ENCODE assay signal across 8 cellular contexts in genomic region chr6:26104457-26105108, GRCh38. TPM values are rescaled to one million over a fixed set of nuclear protein-coding genes. Genes with fewer than 3 reads are reported as not detected.
DNase-seq lines count a peak whose midpoint lies in the region; ATAC-seq, FAIRE-seq and TF ChIP-seq lines count a peak whose summit lies in the region.

No MANE protein-coding gene starts in this region.

- H3K36me3 ChIP-seq in kidney (ENCODE audit: control insufficient read depth in 1 of 2, insufficient read depth in 2 of 2, low read length in 2 of 2) = no peaks in the 10 kb centered on the region

- peak overlapping the region; percentile 98 for H3K27ac Mint-ChIP-seq in activated naive CD8-positive, alpha-beta T cell treated with anti-CD3 and anti-CD28 coated beads, Interleukin-2, amount 50 U/mL, for 24 hours

- peaks cover 3% of the 10 kb centered on the region for H3K27me3 Mint-ChIP-seq in activated naive CD8-positive, alpha-beta T cell treated with anti-CD3 and anti-CD28 coated beads, Interleukin-2, amount 50 U/mL, for 24 hours

- H3K36me3 Mint-ChIP-seq in activated naive CD8-positive, alpha-beta T cell treated with anti-CD3 and anti-CD28 coated beads, Interleukin-2, amount 50 U/mL, for 24 hours (ENCODE audit: low read depth) = peaks cover 3% of the 10 kb centered on the region

- no peak for FAIRE-seq in kidney (lab: Jason Lieb, UNC)

- peak; percentile 20 for DNase-seq in activated naive CD8-positive, alpha-beta T cell treated with anti-CD3 and anti-CD28 coated beads, Interleukin-2, amount 50 U/mL, for 24 hours
- DNase-seq in kidney = no peak
- DNase-seq in substantia nigra (lab: John Stamatoyannopoulos, UW) = no peak
- no peak for DNase-seq in HCEC 1CT
- no peak for DNase-seq in cerebellar nuclear complex (lab: John Stamatoyannopoulos, UW)

- peak overlapping the region; percentile 73 to 87 for H3K4me3 ChIP-seq in kidney (ENCODE audit: low read length in 2 of 2)

- TF ChIP-seq CTCF in kidney (IDR thresholded peaks at IDR 0.05; ENCODE audit: borderline replicate concordance, extremely low read depth, insufficient read depth) = no peak

- peaks cover 3 to 5% of the 10 kb centered on the region in 2 donors for H3K4me1 ChIP-seq in kidney (ENCODE audit: control insufficient read depth in 1 of 2, insufficient read depth in 1 of 2, low read depth in 1 of 2, low read length in 2 of 2)

- peak overlapping the region; percentile 63 to 78 for H3K9ac ChIP-seq in kidney (ENCODE audit: low read length in 2 of 2)

- peak overlapping the region; percentile 79 for H3K4me3 Mint-ChIP-seq in activated naive CD8-positive, alpha-beta T cell treated with anti-CD3 and anti-CD28 coated beads, Interleukin-2, amount 50 U/mL, for 24 hours

- H3K9me3 Mint-ChIP-seq in activated naive CD8-positive, alpha-beta T cell treated with anti-CD3 and anti-CD28 coated beads, Interleukin-2, amount 50 U/mL, for 24 hours = no peaks in the 10 kb centered on the region

- H3K4me1 Mint-ChIP-seq in activated naive CD8-positive, alpha-beta T cell treated with anti-CD3 and anti-CD28 coated beads, Interleukin-2, amount 50 U/mL, for 24 hours = peaks cover 18% of the 10 kb centered on the region

- ATAC-seq in GM18502 (IDR thresholded peaks at IDR 0.05; ENCODE audit: poor library complexity, unreplicated experiment) = peak; percentile 14
- peak; percentile 10 for ATAC-seq in HG03457 (IDR thresholded peaks at IDR 0.05; ENCODE audit: unreplicated experiment)
- no peak for ATAC-seq in activated naive CD8-positive, alpha-beta T cell treated with anti-CD3 and anti-CD28 coated beads, Interleukin-2, amount 50 U/mL, for 24 hours
- no peak for ATAC-seq in HG02973 (IDR thresholded peaks at IDR 0.05; ENCODE audit: unreplicated experiment)

- no peaks in the 10 kb centered on the region for H3K9me3 ChIP-seq in kidney (ENCODE audit: control insufficient read depth in 1 of 2, low read length in 2 of 2)

- intact Hi-C loops in kidney (cut with DNase I) = no loop called here

- H3K27ac ChIP-seq in kidney (ENCODE audit: low read depth in 2 of 2, low read length in 2 of 2) = peak overlapping the region; percentile 79 to 96
- peak overlapping the region; percentile 71 for H3K27ac ChIP-seq in substantia nigra (ENCODE audit: low read depth, low read length, poor library complexity, severe bottlenecking)

RNA-seq across cellular contexts. Expression of gene HFE, which starts 17.4 kb away (rescaled TPM):
- 10.6 TPM for total RNA-seq in kidney
- 6.3 TPM for polyA plus RNA-seq in kidney (ENCODE audit: insufficient read depth, low read depth, low replicate concordance)

Comparison
In these comparisons a context has a peak if more than half of its experiments do, and no peak if none do; other contexts are left out.
1. ATAC-seq: peak in GM18502 (single experiment) and HG03457 (single experiment); none in activated naive CD8-positive, alpha-beta T cell treated with anti-CD3 and anti-CD28 coated beads, Interleukin-2, amount 50 U/mL, for 24 hours (single experiment) and HG02973 (single experiment).